Comparison of ENCODE assay signal across 21 cellular contexts in the genomic region with DNA sequence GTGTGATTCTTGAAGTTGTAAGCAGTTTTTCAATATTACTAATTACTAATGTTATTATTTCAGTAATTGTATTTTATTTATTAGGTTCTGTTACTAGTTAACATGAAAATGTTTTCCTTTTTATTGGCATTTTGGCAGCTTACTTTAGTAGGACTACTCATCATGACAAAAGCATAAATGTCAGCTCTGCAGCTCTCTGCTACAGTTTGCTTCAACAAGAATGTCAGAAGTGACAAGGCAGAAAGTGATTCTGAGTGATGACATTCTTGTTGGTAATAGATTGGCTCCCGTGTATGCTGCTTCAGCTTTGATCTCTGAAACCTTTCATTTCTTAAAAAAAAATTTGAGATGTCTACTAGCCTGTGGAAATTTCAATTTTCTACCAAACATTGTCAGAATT.
"Had no signal": no experiment of that assay in that cellular context is flagged by ENCODE, and none has a peak within 500 bp of the region (broad histone marks: within the 10 kb centered on the region; RNA-seq: fewer than 3 reads in every experiment).

No MANE protein-coding gene starts in this region.

- FAIRE-seq: colon, endothelial cell of umbilical vein, islet of Langerhans, keratinocyte had no signal

- H3K9me3 ChIP-seq: esophagus muscularis mucosa, gastroesophageal sphincter, heart left ventricle, left lung, lower lobe of right lung had no signal

- H3K79me2 ChIP-seq: hepatocyte had no signal

- H2AFZ ChIP-seq: hepatocyte had no signal

- H3K27me3 ChIP-seq: esophagus muscularis mucosa, foreskin keratinocyte, gastroesophageal sphincter, heart left ventricle, hepatocyte, left lung had no signal

- DNase-seq: dermis blood vessel endothelial cell; dorsolateral prefrontal cortex; effector CD4-positive, alpha-beta T cell; effector memory CD4-positive, alpha-beta T cell; foreskin keratinocyte; heart left ventricle; hypothalamus; left cardiac atrium; left lung; left ventricle myocardium superior; lower lobe of right lung; mesenchymal stem cell; midbrain had no signal

- H3K4me1 ChIP-seq: esophagus muscularis mucosa, foreskin keratinocyte, gastroesophageal sphincter, heart left ventricle, left lung, lower lobe of right lung had no signal

- H3K27ac ChIP-seq: coronary artery, dorsolateral prefrontal cortex, esophagus muscularis mucosa, foreskin keratinocyte, gastroesophageal sphincter, heart left ventricle, hepatocyte, left lung, lower lobe of right lung had no signal

- H3K36me3 ChIP-seq: esophagus muscularis mucosa, gastroesophageal sphincter, heart left ventricle, left lung, lower lobe of right lung had no signal

- H3K4me3 ChIP-seq: coronary artery, dorsolateral prefrontal cortex, esophagus muscularis mucosa, gastroesophageal sphincter, heart left ventricle, hepatocyte, left lung, lower lobe of right lung had no signal

- H3K4me2 ChIP-seq: hepatocyte had no signal
